In the genomic region with DNA sequence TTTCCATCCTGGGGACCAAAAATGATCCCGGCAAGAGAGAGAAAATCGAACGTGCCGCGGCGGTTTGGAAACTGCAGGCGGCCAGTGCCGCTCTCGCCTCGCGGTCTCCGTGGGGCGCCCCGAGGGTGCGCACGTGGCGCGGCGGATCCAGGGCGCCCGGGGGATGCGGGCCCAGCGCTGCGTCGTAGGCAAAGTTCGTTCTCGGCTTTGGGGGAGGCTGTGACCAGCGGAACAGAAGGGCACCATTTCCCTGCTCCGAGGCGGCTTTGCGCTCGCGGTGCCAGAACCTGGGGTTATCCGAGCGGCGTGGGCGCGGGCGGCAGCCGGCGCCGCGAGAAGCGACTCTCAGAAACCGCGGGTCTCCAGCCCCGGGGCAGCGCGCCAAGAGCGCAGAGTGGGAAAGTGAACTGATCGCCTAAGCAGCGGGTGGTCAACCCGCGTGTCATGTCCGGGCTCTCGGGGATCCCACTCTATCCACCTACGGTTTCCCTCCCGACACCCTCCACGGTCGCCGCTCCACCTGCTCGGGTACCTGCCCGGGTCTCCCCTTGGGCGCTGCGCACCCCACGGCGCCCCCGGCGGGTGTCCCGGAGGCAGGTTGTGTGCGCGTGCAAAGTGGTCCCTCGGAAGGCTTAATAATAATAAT, we compare ENCODE assay signal across 3 cellular contexts.
A peak's percentile ranks its signal among the peaks of the same experiment; 100 is the strongest.
TF ChIP-seq lines count a peak whose summit lies in the region.

No MANE protein-coding gene starts in this region.

TF ChIP-seq in SK-N-SH, 30 proteins besides CTCF, POLR2A, EP300 and RAD21:
- TF ChIP-seq RCOR1 (IDR thresholded peaks at IDR 0.05; ENCODE audit: low read length) = no peak
- no peak for TF ChIP-seq YY1 (IDR thresholded peaks at IDR 0.05; ENCODE audit: low read depth)
- no peak for TF ChIP-seq TEAD4 (IDR thresholded peaks at IDR 0.05; ENCODE audit: borderline replicate concordance, insufficient read depth)
TF ChIP-seq in SK-N-SH: peak in this region for 0.

TF ChIP-seq in SK-N-SH treated with all-trans-retinoic acid at 6 μM for 48 hours, 23 proteins besides CTCF, POLR2A, EP300 and RAD21:
- TF ChIP-seq PATZ1 (CRISPR knock-in tag; IDR thresholded peaks at IDR 0.05; ENCODE audit: borderline replicate concordance) (no peak), ZNF565 (CRISPR knock-in tag; conservative IDR thresholded peaks at IDR 0.05; ENCODE audit: low read depth) (no peak), POU6F1 (CRISPR knock-in tag; IDR thresholded peaks at IDR 0.05; ENCODE audit: borderline replicate concordance, low read depth) (no peak), BACH2 (CRISPR knock-in tag; IDR thresholded peaks at IDR 0.05; ENCODE audit: borderline replicate concordance) (no peak), ZC3H10 (CRISPR knock-in tag; IDR thresholded peaks at IDR 0.05) (no peak), CSDC2 (CRISPR knock-in tag; IDR thresholded peaks at IDR 0.05) (no peak), ZNF8 (CRISPR knock-in tag; IDR thresholded peaks at IDR 0.05) (no peak), OSR1 (CRISPR knock-in tag; IDR thresholded peaks at IDR 0.05) (no peak), CREB5 (CRISPR knock-in tag; IDR thresholded peaks at IDR 0.05; ENCODE audit: low read depth) (no peak), GLIS3 (CRISPR knock-in tag; IDR thresholded peaks at IDR 0.05) (no peak), ZFP30 (CRISPR knock-in tag; IDR thresholded peaks at IDR 0.05) (no peak), ISL1 (CRISPR knock-in tag; IDR thresholded peaks at IDR 0.05) (no peak)
- TF ChIP-seq, protein P1, sequence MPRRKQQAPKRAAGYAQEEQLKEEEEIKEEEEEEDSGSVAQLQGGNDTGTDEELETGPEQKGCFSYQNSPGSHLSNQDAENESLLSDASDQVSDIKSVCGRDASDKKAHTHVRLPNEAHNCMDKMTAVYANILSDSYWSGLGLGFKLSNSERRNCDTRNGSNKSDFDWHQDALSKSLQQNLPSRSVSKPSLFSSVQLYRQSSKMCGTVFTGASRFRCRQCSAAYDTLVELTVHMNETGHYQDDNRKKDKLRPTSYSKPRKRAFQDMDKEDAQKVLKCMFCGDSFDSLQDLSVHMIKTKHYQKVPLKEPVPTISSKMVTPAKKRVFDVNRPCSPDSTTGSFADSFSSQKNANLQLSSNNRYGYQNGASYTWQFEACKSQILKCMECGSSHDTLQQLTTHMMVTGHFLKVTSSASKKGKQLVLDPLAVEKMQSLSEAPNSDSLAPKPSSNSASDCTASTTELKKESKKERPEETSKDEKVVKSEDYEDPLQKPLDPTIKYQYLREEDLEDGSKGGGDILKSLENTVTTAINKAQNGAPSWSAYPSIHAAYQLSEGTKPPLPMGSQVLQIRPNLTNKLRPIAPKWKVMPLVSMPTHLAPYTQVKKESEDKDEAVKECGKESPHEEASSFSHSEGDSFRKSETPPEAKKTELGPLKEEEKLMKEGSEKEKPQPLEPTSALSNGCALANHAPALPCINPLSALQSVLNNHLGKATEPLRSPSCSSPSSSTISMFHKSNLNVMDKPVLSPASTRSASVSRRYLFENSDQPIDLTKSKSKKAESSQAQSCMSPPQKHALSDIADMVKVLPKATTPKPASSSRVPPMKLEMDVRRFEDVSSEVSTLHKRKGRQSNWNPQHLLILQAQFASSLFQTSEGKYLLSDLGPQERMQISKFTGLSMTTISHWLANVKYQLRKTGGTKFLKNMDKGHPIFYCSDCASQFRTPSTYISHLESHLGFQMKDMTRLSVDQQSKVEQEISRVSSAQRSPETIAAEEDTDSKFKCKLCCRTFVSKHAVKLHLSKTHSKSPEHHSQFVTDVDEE (CRISPR knock-in tag; IDR thresholded peaks at IDR 0.05) = no peak

TF ChIP-seq in GM12878, 131 proteins besides CTCF, POLR2A, EP300 and RAD21:
- TF ChIP-seq SMAD1 (IDR thresholded peaks at IDR 0.05; ENCODE audit: low read depth, partially characterized antibody) (no peak), CBFB (IDR thresholded peaks at IDR 0.05; ENCODE audit: low read depth) (no peak), NFYA (IDR thresholded peaks at IDR 0.05; ENCODE audit: borderline replicate concordance, low read depth, low read length) (no peak), CEBPB (IDR thresholded peaks at IDR 0.05; ENCODE audit: borderline replicate concordance in 1 of 2, low read depth in 2 of 2, low read length in 2 of 2) (no peak), FOS (IDR thresholded peaks at IDR 0.05; ENCODE audit: borderline replicate concordance, extremely low read depth, insufficient read length) (no peak), HDAC6 (IDR thresholded peaks at IDR 0.05; ENCODE audit: unreplicated experiment) (peak; percentile 34), ETV6 (conservative IDR thresholded peaks at IDR 0.05 in 1 of 2, IDR thresholded peaks at IDR 0.05 in 1 of 2; ENCODE audit: borderline replicate concordance in 1 of 2, low read depth in 1 of 2) (no peak), POU2F2 (IDR thresholded peaks at IDR 0.05; ENCODE audit: borderline replicate concordance, low read depth, low read length) (no peak), RB1 (IDR thresholded peaks at IDR 0.05; ENCODE audit: borderline replicate concordance) (no peak), HDGF (IDR thresholded peaks at IDR 0.05) (no peak), JUNB (IDR thresholded peaks at IDR 0.05) (no peak), IKZF2 (IDR thresholded peaks at IDR 0.05) (no peak), CREB1 (IDR thresholded peaks at IDR 0.05; ENCODE audit: low read depth) (no peak), RELB (IDR thresholded peaks at IDR 0.05; ENCODE audit: low read depth) (no peak), SP1 (IDR thresholded peaks at IDR 0.05; ENCODE audit: low read depth, low read length) (no peak), BHLHE40 (IDR thresholded peaks at IDR 0.05; ENCODE audit: borderline replicate concordance in 1 of 2, low read depth in 2 of 2, low read length in 1 of 2) (peak in 1 of 2 experiments; percentile 46; a peak in 1 of 4 replicates), GABPA (IDR thresholded peaks at IDR 0.05; ENCODE audit: low read depth) (no peak), MEF2A (IDR thresholded peaks at IDR 0.05; ENCODE audit: insufficient read depth, low read depth, low read length) (no peak), SUZ12 (IDR thresholded peaks at IDR 0.05; ENCODE audit: unreplicated experiment) (peak; percentile 60), BACH1 (IDR thresholded peaks at IDR 0.05; ENCODE audit: borderline replicate concordance) (no peak), CHD1 (IDR thresholded peaks at IDR 0.05; ENCODE audit: low read depth, low read length) (no peak), HCFC1 (IDR thresholded peaks at IDR 0.05; ENCODE audit: low read length) (no peak)
- TF ChIP-seq, protein P2, sequence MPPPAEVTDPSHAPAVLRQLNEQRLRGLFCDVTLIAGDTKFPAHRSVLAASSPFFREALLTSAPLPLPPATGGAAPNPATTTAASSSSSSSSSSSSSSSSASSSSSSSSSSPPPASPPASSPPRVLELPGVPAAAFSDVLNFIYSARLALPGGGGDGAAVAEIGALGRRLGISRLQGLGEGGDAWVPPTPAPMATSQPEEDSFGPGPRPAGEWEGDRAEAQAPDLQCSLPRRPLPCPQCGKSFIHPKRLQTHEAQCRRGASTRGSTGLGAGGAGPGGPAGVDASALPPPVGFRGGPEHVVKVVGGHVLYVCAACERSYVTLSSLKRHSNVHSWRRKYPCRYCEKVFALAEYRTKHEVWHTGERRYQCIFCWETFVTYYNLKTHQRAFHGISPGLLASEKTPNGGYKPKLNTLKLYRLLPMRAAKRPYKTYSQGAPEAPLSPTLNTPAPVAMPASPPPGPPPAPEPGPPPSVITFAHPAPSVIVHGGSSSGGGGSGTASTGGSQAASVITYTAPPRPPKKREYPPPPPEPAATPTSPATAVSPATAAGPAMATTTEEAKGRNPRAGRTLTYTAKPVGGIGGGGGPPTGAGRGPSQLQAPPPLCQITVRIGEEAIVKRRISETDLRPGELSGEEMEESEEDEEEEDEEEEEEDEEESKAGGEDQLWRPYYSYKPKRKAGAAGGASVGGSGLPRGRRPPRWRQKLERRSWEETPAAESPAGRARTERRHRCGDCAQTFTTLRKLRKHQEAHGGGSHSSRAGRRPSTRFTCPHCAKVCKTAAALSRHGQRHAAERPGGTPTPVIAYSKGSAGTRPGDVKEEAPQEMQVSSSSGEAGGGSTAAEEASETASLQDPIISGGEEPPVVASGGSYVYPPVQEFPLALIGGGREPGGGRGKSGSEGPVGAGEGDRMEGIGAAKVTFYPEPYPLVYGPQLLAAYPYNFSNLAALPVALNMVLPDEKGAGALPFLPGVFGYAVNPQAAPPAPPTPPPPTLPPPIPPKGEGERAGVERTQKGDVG (CRISPR knock-in tag; IDR thresholded peaks at IDR 0.05) = no peak
- TF ChIP-seq, protein P3, sequence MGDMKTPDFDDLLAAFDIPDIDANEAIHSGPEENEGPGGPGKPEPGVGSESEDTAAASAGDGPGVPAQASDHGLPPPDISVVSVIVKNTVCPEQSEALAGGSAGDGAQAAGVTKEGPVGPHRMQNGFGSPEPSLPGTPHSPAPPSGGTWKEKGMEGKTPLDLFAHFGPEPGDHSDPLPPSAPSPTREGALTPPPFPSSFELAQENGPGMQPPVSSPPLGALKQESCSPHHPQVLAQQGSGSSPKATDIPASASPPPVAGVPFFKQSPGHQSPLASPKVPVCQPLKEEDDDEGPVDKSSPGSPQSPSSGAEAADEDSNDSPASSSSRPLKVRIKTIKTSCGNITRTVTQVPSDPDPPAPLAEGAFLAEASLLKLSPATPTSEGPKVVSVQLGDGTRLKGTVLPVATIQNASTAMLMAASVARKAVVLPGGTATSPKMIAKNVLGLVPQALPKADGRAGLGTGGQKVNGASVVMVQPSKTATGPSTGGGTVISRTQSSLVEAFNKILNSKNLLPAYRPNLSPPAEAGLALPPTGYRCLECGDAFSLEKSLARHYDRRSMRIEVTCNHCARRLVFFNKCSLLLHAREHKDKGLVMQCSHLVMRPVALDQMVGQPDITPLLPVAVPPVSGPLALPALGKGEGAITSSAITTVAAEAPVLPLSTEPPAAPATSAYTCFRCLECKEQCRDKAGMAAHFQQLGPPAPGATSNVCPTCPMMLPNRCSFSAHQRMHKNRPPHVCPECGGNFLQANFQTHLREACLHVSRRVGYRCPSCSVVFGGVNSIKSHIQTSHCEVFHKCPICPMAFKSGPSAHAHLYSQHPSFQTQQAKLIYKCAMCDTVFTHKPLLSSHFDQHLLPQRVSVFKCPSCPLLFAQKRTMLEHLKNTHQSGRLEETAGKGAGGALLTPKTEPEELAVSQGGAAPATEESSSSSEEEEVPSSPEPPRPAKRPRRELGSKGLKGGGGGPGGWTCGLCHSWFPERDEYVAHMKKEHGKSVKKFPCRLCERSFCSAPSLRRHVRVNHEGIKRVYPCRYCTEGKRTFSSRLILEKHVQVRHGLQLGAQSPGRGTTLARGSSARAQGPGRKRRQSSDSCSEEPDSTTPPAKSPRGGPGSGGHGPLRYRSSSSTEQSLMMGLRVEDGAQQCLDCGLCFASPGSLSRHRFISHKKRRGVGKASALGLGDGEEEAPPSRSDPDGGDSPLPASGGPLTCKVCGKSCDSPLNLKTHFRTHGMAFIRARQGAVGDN (IDR thresholded peaks at IDR 0.05) = no peak
- TF ChIP-seq, protein P4, sequence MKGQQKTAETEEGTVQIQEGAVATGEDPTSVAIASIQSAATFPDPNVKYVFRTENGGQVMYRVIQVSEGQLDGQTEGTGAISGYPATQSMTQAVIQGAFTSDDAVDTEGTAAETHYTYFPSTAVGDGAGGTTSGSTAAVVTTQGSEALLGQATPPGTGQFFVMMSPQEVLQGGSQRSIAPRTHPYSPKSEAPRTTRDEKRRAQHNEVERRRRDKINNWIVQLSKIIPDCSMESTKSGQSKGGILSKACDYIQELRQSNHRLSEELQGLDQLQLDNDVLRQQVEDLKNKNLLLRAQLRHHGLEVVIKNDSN (IDR thresholded peaks at IDR 0.05; ENCODE audit: borderline replicate concordance, extremely low read length, insufficient read depth, low read depth, low read length) = no peak
